ENCODE assay signal across 20 cellular contexts in genomic region chr3:170606675-170607074, GRCh38. TPM values are rescaled to one million over a fixed set of nuclear protein-coding genes. Genes with fewer than 3 reads are reported as not detected.
DNase-seq lines count a peak whose midpoint lies in the region; ATAC-seq, FAIRE-seq and TF ChIP-seq lines count a peak whose summit lies in the region.
"Had no signal": no experiment of that assay in that cellular context is flagged by ENCODE, and none has a peak within 500 bp of the region (broad histone marks: within the 10 kb centered on the region; RNA-seq: fewer than 3 reads in every experiment).

No MANE protein-coding gene starts in this region.

- no peaks in the 10 kb centered on the region for H3K9me3 ChIP-seq in mammary epithelial cell (replicated peaks; ENCODE audit: insufficient read depth, low read length)
- H3K9me3 ChIP-seq: BLaER1 treated with 17β-estradiol and CSF1 and Interleukin-3, amounts not matched to agents 10 nM and 100 nM had no signal

- DNase-seq in mammary epithelial cell: peak; percentile 52
- no peak for DNase-seq in MCF 10A (ENCODE audit: unreplicated experiment)
- DNase-seq in bronchial epithelial cell (ENCODE audit: low read depth): peak; percentile 52
- DNase-seq in fibroblast of the aortic adventitia (ENCODE audit: low read depth): peak; percentile 4
- no peak for DNase-seq in UCSD-AML1 (lab: John Stamatoyannopoulos, UW; ENCODE audit: unreplicated experiment)
- no peak for DNase-seq in C1 segment of cervical spinal cord (lab: John Stamatoyannopoulos, UW)
- DNase-seq: ACHN; Calu3; CD4-positive, alpha-beta T cell; DND-41; GDM1; GOT3; H9; KG1 had no signal

- no peak overlapping the region for H3K4me3 ChIP-seq in mammary epithelial cell (replicated peaks in 1 of 3; ENCODE audit: insufficient read depth in 1 of 3, low read depth in 2 of 3, low read length in 3 of 3)
- H3K4me3 ChIP-seq in bronchial epithelial cell (ENCODE audit: low read depth, low read length): no peak overlapping the region
- H3K4me3 ChIP-seq in fibroblast of the aortic adventitia (ENCODE audit: low read depth, low read length): no peak overlapping the region
- H3K4me3 ChIP-seq: BLaER1 treated with 17β-estradiol and CSF1 and Interleukin-3, amounts not matched to agents 10 nM and 100 nM had no signal

- TF ChIP-seq CTCF in mammary epithelial cell (conservative IDR thresholded peaks at IDR 0.05 in 1 of 2, IDR thresholded peaks at IDR 0.05 in 1 of 2; ENCODE audit: extremely low read depth in 1 of 2, insufficient read depth in 1 of 2, low read depth in 1 of 2, low read length in 2 of 2) (no peak), MCF 10A (IDR thresholded peaks at IDR 0.05; ENCODE audit: unreplicated experiment) (no peak), bronchial epithelial cell (IDR thresholded peaks at IDR 0.05; ENCODE audit: insufficient read depth, low read length, severe bottlenecking) (no peak), fibroblast of the aortic adventitia (IDR thresholded peaks at IDR 0.05; ENCODE audit: insufficient read depth, low read length) (no peak)

- FAIRE-seq in bronchial epithelial cell (lab: Jason Lieb, UNC): no peak
- FAIRE-seq: GM12892, GM19239 had no signal

- no peak overlapping the region for H3K27ac ChIP-seq in mammary epithelial cell (ENCODE audit: insufficient read depth, low read depth, low read length)
- H3K27ac ChIP-seq: BLaER1 treated with 17β-estradiol and CSF1 and Interleukin-3, amounts not matched to agents 10 nM and 100 nM had no signal

- BruUV-seq in mammary epithelial cell (replicated peaks; lab: Mats Ljungman, UMichigan): no TSS peak
- BruUV-seq in MCF 10A (replicated peaks; lab: Mats Ljungman, UMichigan): no TSS peak

- no peaks in the 10 kb centered on the region for H3K4me1 Mint-ChIP-seq in MCF 10A (ENCODE audit: insufficient read depth, unreplicated experiment)
- H3K4me1 Mint-ChIP-seq: H9, IgD-negative memory B cell had no signal

- H3K27me3 ChIP-seq in mammary epithelial cell (ENCODE audit: insufficient read depth, low read length) (no peaks in the 10 kb centered on the region), bronchial epithelial cell (ENCODE audit: control insufficient read depth, insufficient read depth, low read length) (no peaks in the 10 kb centered on the region)
- H3K27me3 ChIP-seq: BLaER1 treated with 17β-estradiol and CSF1 and Interleukin-3, amounts not matched to agents 10 nM and 100 nM had no signal

- no peak overlapping the region for H2AFZ ChIP-seq in mammary epithelial cell (ENCODE audit: low read depth, low read length)

- H3K9me3 Mint-ChIP-seq in MCF 10A (ENCODE audit: unreplicated experiment): no peaks in the 10 kb centered on the region
- H3K9me3 Mint-ChIP-seq: H9 had no signal

- POLR2A ChIA-PET in MCF 10A (lab: Yijun Ruan, JAX): no interaction called here

- H3K79me2 ChIP-seq in mammary epithelial cell (ENCODE audit: insufficient read depth, low read length): no peaks in the 10 kb centered on the region

- H3K4me2 ChIP-seq in mammary epithelial cell (ENCODE audit: insufficient read depth, low read depth, low read length): no peak overlapping the region
- H3K4me2 ChIP-seq: BLaER1 treated with 17β-estradiol and CSF1 and Interleukin-3, amounts not matched to agents 10 nM and 100 nM had no signal

- no peak overlapping the region for H3K4me3 Mint-ChIP-seq in MCF 10A (ENCODE audit: unreplicated experiment)
- H3K4me3 Mint-ChIP-seq: CD4-positive, alpha-beta T cell; H9; IgD-negative memory B cell had no signal

- H3K4me1 ChIP-seq in mammary epithelial cell (ENCODE audit: insufficient read depth, low read length): no peaks in the 10 kb centered on the region

- dilution Hi-C loops in mammary epithelial cell (cut with HindIII; ENCODE audit: low sequenced_read_pairs): no loop called here

- intact Hi-C loops in mammary epithelial cell (cut with micrococcal nuclease) (loop anchor here (10.0 kb wide), 1 partner anchor 192 kb away; the partner anchor contains the start of gene CLDN11), MCF 10A (cut with micrococcal nuclease) (no loop called here)

- in situ Hi-C loops in mammary epithelial cell (cut with MboI; ENCODE audit: low sequenced_read_pairs in 2 of 2): no loop called here

- H3K27me3 Mint-ChIP-seq in MCF 10A (ENCODE audit: insufficient read depth, unreplicated experiment): no peaks in the 10 kb centered on the region

- no peak for ATAC-seq in GM18498 (IDR thresholded peaks at IDR 0.05; ENCODE audit: unreplicated experiment)

- H3K9ac ChIP-seq in mammary epithelial cell (ENCODE audit: insufficient read depth, low read length): no peak overlapping the region
- H3K9ac ChIP-seq: BLaER1 treated with 17β-estradiol and CSF1 and Interleukin-3, amounts not matched to agents 10 nM and 100 nM had no signal

- WGBS in mammary epithelial cell (ENCODE audit: low coverage, missing lambda C conversion rate): 71% methylated on average over 3 of the region's 3 CpGs

- CTCF ChIA-PET in mammary epithelial cell (lab: Charles Lee; ENCODE audit: low non-redundant PET) (no interaction called here), MCF 10A (lab: Yijun Ruan, JAX) (interaction anchor here (0.6 to 5.4 kb wide), 2 partner anchors 53 to 204 kb away, joined by 3 to 24 read pairs; no protein-coding TSS in a partner anchor)

- H4K20me1 ChIP-seq in mammary epithelial cell (ENCODE audit: insufficient read depth, low read length): no peaks in the 10 kb centered on the region
- H4K20me1 ChIP-seq: BLaER1 treated with 17β-estradiol and CSF1 and Interleukin-3, amounts not matched to agents 10 nM and 100 nM had no signal

- no peaks in the 10 kb centered on the region for H3K36me3 Mint-ChIP-seq in MCF 10A (ENCODE audit: insufficient read depth, unreplicated experiment)
- H3K36me3 Mint-ChIP-seq: IgD-negative memory B cell had no signal

- H3K36me3 ChIP-seq in mammary epithelial cell (ENCODE audit: insufficient read depth, low read length): no peaks in the 10 kb centered on the region
- H3K36me3 ChIP-seq in bronchial epithelial cell (ENCODE audit: control insufficient read depth, insufficient read depth, low read length): no peaks in the 10 kb centered on the region
- H3K36me3 ChIP-seq: BLaER1 treated with 17β-estradiol and CSF1 and Interleukin-3, amounts not matched to agents 10 nM and 100 nM had no signal

- H3K27ac Mint-ChIP-seq in MCF 10A (ENCODE audit: low read depth, unreplicated experiment): no peak overlapping the region
- H3K27ac Mint-ChIP-seq: CD4-positive, alpha-beta T cell; H9; IgD-negative memory B cell had no signal

RNA-seq across cellular contexts. Expression of gene SLC7A14, which starts 20.8 kb away (rescaled TPM):
- total RNA-seq in mammary epithelial cell (under 1 TPM in 1 of 2 donors, not detected in 1; under 0.01 TPM), MCF 10A (2022) (not detected in 2 replicates), bronchial epithelial cell (under 0.01 TPM in 1 of 2 replicates, not detected in the other), fibroblast of the aortic adventitia (ENCODE audit: low replicate concordance) (3.7 and 6.1 TPM in 2 replicates)
- not detected for polyA plus RNA-seq in mammary epithelial cell
- polyA minus RNA-seq in mammary epithelial cell: not detected
- total RNA-seq: A172; Calu3; CD4-positive, alpha-beta T cell had no signal
- polyA plus RNA-seq: IgD-negative memory B cell had no signal

Comparison
In these comparisons a context has a peak if more than half of its experiments do, and no peak if none do; other contexts are left out.
1. DNase-seq: peak in mammary epithelial cell (single experiment), bronchial epithelial cell (single experiment) and fibroblast of the aortic adventitia (single experiment); none in MCF 10A (single experiment), UCSD-AML1 (single experiment) and C1 segment of cervical spinal cord (0 of 14).